Comparison of ENCODE assay signal across 11 cellular contexts in genomic region chr17:61404702-61405046, GRCh38. TPM values are rescaled to one million over a fixed set of nuclear protein-coding genes. Genes with fewer than 3 reads are reported as not detected.
DNase-seq lines count a peak whose midpoint lies in the region; ATAC-seq and TF ChIP-seq lines count a peak whose summit lies in the region.
"Had no signal": no experiment of that assay in that cellular context is flagged by ENCODE, and none has a peak within 500 bp of the region (broad histone marks: within the 10 kb centered on the region; RNA-seq: fewer than 3 reads in every experiment).

No MANE protein-coding gene starts in this region.

- no peaks in the 10 kb centered on the region for H3K4me1 Mint-ChIP-seq in MCF 10A (ENCODE audit: insufficient read depth, unreplicated experiment)
- H3K4me1 Mint-ChIP-seq in naive thymus-derived CD4-positive, alpha-beta T cell: peaks cover 22 to 55% (median 46%) of the 10 kb centered on the region in 7 donors

- H3K27ac ChIP-seq in breast epithelium: peak overlapping the region; percentile 45 to 78
- H3K27ac ChIP-seq in effector memory CD4-positive, alpha-beta T cell (ENCODE audit: insufficient read depth, low read length, poor library complexity, severe bottlenecking): no peak overlapping the region
- H3K27ac ChIP-seq in naive thymus-derived CD4-positive, alpha-beta T cell (ENCODE audit: low read depth, low read length): no peak overlapping the region
- peak overlapping the region; percentile 29 to 64 (median 56) for H3K27ac ChIP-seq in transverse colon

- H3K36me3 Mint-ChIP-seq in MCF 10A (ENCODE audit: insufficient read depth, unreplicated experiment): peaks cover 5% of the 10 kb centered on the region
- no peaks in the 10 kb centered on the region for H3K36me3 Mint-ChIP-seq in naive thymus-derived CD4-positive, alpha-beta T cell

- no peaks in the 10 kb centered on the region for H3K27me3 Mint-ChIP-seq in MCF 10A (ENCODE audit: insufficient read depth, unreplicated experiment)
- peaks cover 63 to 77% (median 65%) of the 10 kb centered on the region in 5 donors for H3K27me3 Mint-ChIP-seq in naive thymus-derived CD4-positive, alpha-beta T cell

- POLR2A ChIA-PET in MCF 10A (lab: Yijun Ruan, JAX): interaction anchor here (0.6 kb wide), 1 partner anchor 29 kb away, joined by 3 read pairs; no protein-coding TSS in a partner anchor
- POLR2A ChIA-PET in naive thymus-derived CD4-positive, alpha-beta T cell (lab: Charles Lee): no interaction called here

- in situ Hi-C loops in transverse colon (cut with MboI; ENCODE audit: low pct_ligation_motif_present in 1 of 4, low pct_unique_long_range_greater_than_20kb in 1 of 4, low sequenced_read_pairs in 3 of 4): loop anchor here in 1 of 4 donors (25.0 kb wide), 1 partner anchor 433 kb away; no protein-coding TSS in a partner anchor

- no peak for DNase-seq in breast epithelium (ENCODE audit: low spot score in 2 of 2)
- no peak for DNase-seq in MCF 10A (ENCODE audit: unreplicated experiment)
- DNase-seq in effector memory CD4-positive, alpha-beta T cell: no peak
- peak in 1 of 9 donors; percentile 5 for DNase-seq in naive thymus-derived CD4-positive, alpha-beta T cell
- DNase-seq in transverse colon: no peak
- no peak for DNase-seq in NCI-H524 treated with DMSO at 0.1 percent for 48 hours (lab: John Stamatoyannopoulos, UW)
- no peak for DNase-seq in NCI-H748 (lab: John Stamatoyannopoulos, UW; ENCODE audit: unreplicated experiment)
- no peak for DNase-seq in UCSD-AML1 (lab: John Stamatoyannopoulos, UW; ENCODE audit: unreplicated experiment)
- DNase-seq: foreskin melanocyte, NCI-H1417 had no signal

- no peaks in the 10 kb centered on the region for H3K4me1 ChIP-seq in breast epithelium
- peaks cover 52% of the 10 kb centered on the region for H3K4me1 ChIP-seq in effector memory CD4-positive, alpha-beta T cell (ENCODE audit: control insufficient read depth, insufficient read depth, low read length, poor library complexity, severe bottlenecking)
- peaks cover 17 to 33% of the 10 kb centered on the region in 2 donors for H3K4me1 ChIP-seq in naive thymus-derived CD4-positive, alpha-beta T cell (ENCODE audit: control insufficient read depth in 2 of 2, insufficient read depth in 2 of 2, low read length in 2 of 2)
- peaks cover 19 to 47% (median 32%) of the 10 kb centered on the region in 4 donors for H3K4me1 ChIP-seq in transverse colon

- H3K4me3 ChIP-seq in breast epithelium (peak overlapping the region; percentile 10 to 50 (median 32)), transverse colon (peak overlapping the region in 3 of 4 donors; percentile 4 to 51 (median 22))
- peak overlapping the region; percentile 48 for H3K4me3 ChIP-seq in effector memory CD4-positive, alpha-beta T cell (ENCODE audit: insufficient read depth, low read depth, low read length, poor library complexity, severe bottlenecking)
- H3K4me3 ChIP-seq in naive thymus-derived CD4-positive, alpha-beta T cell (ENCODE audit: low read length): peak overlapping the region; percentile 30

- H3K27me3 ChIP-seq in breast epithelium (peaks cover 0 to 16% of the 10 kb centered on the region in 2 donors), transverse colon (peaks cover 94% of the 10 kb centered on the region)
- peaks cover 84% of the 10 kb centered on the region for H3K27me3 ChIP-seq in effector memory CD4-positive, alpha-beta T cell (replicated peaks; ENCODE audit: control insufficient read depth, insufficient read depth, low read length, poor library complexity, severe bottlenecking)
- H3K27me3 ChIP-seq in naive thymus-derived CD4-positive, alpha-beta T cell (ENCODE audit: control insufficient read depth in 2 of 2, insufficient read depth in 2 of 2, low read length in 2 of 2): peaks cover 0 to 63% of the 10 kb centered on the region in 2 donors

- BruUV-seq in MCF 10A (replicated peaks; lab: Mats Ljungman, UMichigan): no TSS peak

- no peak overlapping the region for H3K27ac Mint-ChIP-seq in MCF 10A (ENCODE audit: low read depth, unreplicated experiment)
- peak overlapping the region in 1 of 9 donors; percentile 46 for H3K27ac Mint-ChIP-seq in naive thymus-derived CD4-positive, alpha-beta T cell

- H3K9me3 ChIP-seq in breast epithelium (no peaks in the 10 kb centered on the region), transverse colon (no peaks in the 10 kb centered on the region)
- H3K9me3 ChIP-seq in effector memory CD4-positive, alpha-beta T cell (ENCODE audit: control insufficient read depth, low read length): no peaks in the 10 kb centered on the region
- no peaks in the 10 kb centered on the region for H3K9me3 ChIP-seq in naive thymus-derived CD4-positive, alpha-beta T cell (ENCODE audit: control insufficient read depth in 2 of 3, low read length in 3 of 3)

- CTCF ChIA-PET in MCF 10A (lab: Yijun Ruan, JAX): interaction anchor here (0.6 kb wide), 1 partner anchor 32 kb away, joined by 3 read pairs; no protein-coding TSS in a partner anchor
- CTCF ChIA-PET in naive thymus-derived CD4-positive, alpha-beta T cell (lab: Charles Lee): no interaction called here

- TF ChIP-seq POLR2A in breast epithelium (IDR thresholded peaks at IDR 0.05): no peak
- TF ChIP-seq POLR2A in transverse colon (IDR thresholded peaks at IDR 0.05): no peak

- H3K36me3 ChIP-seq in breast epithelium (no peaks in the 10 kb centered on the region), transverse colon (no peaks in the 10 kb centered on the region)
- no peaks in the 10 kb centered on the region for H3K36me3 ChIP-seq in effector memory CD4-positive, alpha-beta T cell (ENCODE audit: control insufficient read depth, insufficient read depth, low read length)
- H3K36me3 ChIP-seq in naive thymus-derived CD4-positive, alpha-beta T cell (ENCODE audit: control insufficient read depth in 2 of 3, insufficient read depth in 3 of 3, low read length in 3 of 3): no peaks in the 10 kb centered on the region

- no peak for TF ChIP-seq EP300 in transverse colon (IDR thresholded peaks at IDR 0.05; ENCODE audit: low read depth)

- intact Hi-C loops in breast epithelium (cut with DNase I; ENCODE audit: low total_unique reads): loop anchor here (5.0 kb wide), 1 partner anchor 682 kb away; no protein-coding TSS in a partner anchor
- intact Hi-C loops in MCF 10A (cut with micrococcal nuclease): loop anchor here (5.0 kb wide), 1 partner anchor 682 kb away; no protein-coding TSS in a partner anchor
- intact Hi-C loops in naive thymus-derived CD4-positive, alpha-beta T cell (cut with micrococcal nuclease): no loop called here
- intact Hi-C loops in transverse colon (cut with DNase I; ENCODE audit: low total_unique reads): no loop called here

- no peak overlapping the region for H3K4me3 Mint-ChIP-seq in MCF 10A (ENCODE audit: unreplicated experiment)
- peak overlapping the region in 6 of 10 donors; percentile 28 to 83 (median 78) for H3K4me3 Mint-ChIP-seq in naive thymus-derived CD4-positive, alpha-beta T cell

- no peaks in the 10 kb centered on the region for H3K9me3 Mint-ChIP-seq in MCF 10A (ENCODE audit: unreplicated experiment)
- H3K9me3 Mint-ChIP-seq in naive thymus-derived CD4-positive, alpha-beta T cell: no peaks in the 10 kb centered on the region

- WGBS in transverse colon (ENCODE audit: low coverage in 1 of 2), 2 donors: 5% methylated on average over 15 of the region's 29 CpGs; no CpG with 5 or more reads in 1 of the 2 donors

- ATAC-seq in naive thymus-derived CD4-positive, alpha-beta T cell: no peak

- no peak for TF ChIP-seq CTCF in breast epithelium (IDR thresholded peaks at IDR 0.05)
- no peak for TF ChIP-seq CTCF in MCF 10A (IDR thresholded peaks at IDR 0.05; ENCODE audit: unreplicated experiment)
- TF ChIP-seq CTCF in transverse colon (IDR thresholded peaks at IDR 0.05): no peak

RNA-seq across cellular contexts. Expression of gene TBX2, which starts 5.0 kb away (rescaled TPM):
- total RNA-seq in breast epithelium (1 to 10 TPM; 4.8 to 8.5 (median 5.7) TPM), MCF 10A (2022) (1.5 and 4.3 TPM in 2 replicates), transverse colon (10 to 100 TPM in 2 of 4 donors, 1 to 10 TPM in 2; 2.6 to 13.5 (median 8.7) TPM)
- total RNA-seq in naive thymus-derived CD4-positive, alpha-beta T cell: not detected
- polyA plus RNA-seq in naive thymus-derived CD4-positive, alpha-beta T cell: not detected
- total RNA-seq: T-helper 2 cell treated with Interferon-gamma antibody and Interleukin-4, amounts not matched to agents 100 ng/mL and 5 ng/mL, for 36 hours had no signal

RNA-seq across cellular contexts. Expression of gene TBX4, which starts 47.5 kb away (rescaled TPM):
- total RNA-seq in breast epithelium: under 1 TPM in 1 of 3 donors, not detected in 2; 0.80 TPM
- not detected in 2 replicates for total RNA-seq in MCF 10A (2022)
- total RNA-seq in naive thymus-derived CD4-positive, alpha-beta T cell: not detected
- polyA plus RNA-seq in naive thymus-derived CD4-positive, alpha-beta T cell: not detected
- 1 to 10 TPM in 1 of 4 donors, not detected in 3; 2.4 TPM for total RNA-seq in transverse colon
- total RNA-seq: T-helper 2 cell treated with Interferon-gamma antibody and Interleukin-4, amounts not matched to agents 100 ng/mL and 5 ng/mL, for 36 hours had no signal

Comparison
In these comparisons a context has a peak if more than half of its experiments do, and no peak if none do; other contexts are left out.
1. H3K27ac ChIP-seq: peak in breast epithelium (2 of 2) and transverse colon (4 of 4); none in effector memory CD4-positive, alpha-beta T cell (single experiment) and naive thymus-derived CD4-positive, alpha-beta T cell (single experiment).
2. intact Hi-C loops: an anchor here in breast epithelium (5.0 kb wide) and MCF 10A (5.0 kb wide); none called in naive thymus-derived CD4-positive, alpha-beta T cell and transverse colon.
3. Peak in every context shown above with its lines, with median percentiles within 50 percentile points of each other: H3K4me3 ChIP-seq.